ENCODE assay signal across 8 cellular contexts in genomic region chr19:41364546-41365391, GRCh38. TPM values are rescaled to one million over a fixed set of nuclear protein-coding genes. Genes with fewer than 3 reads are reported as not detected.
DNase-seq lines count a peak whose midpoint lies in the region; ATAC-seq, FAIRE-seq and TF ChIP-seq lines count a peak whose summit lies in the region.

No MANE protein-coding gene starts in this region.

- ATAC-seq in Right ventricle myocardium superior (ENCODE audit: poor library complexity) (peak; percentile 2), GM21576 (IDR thresholded peaks at IDR 0.05; ENCODE audit: unreplicated experiment) (no peak)
- ATAC-seq in activated naive CD4-positive, alpha-beta T cell treated with anti-CD3 and anti-CD28 coated beads, Interleukin-2, amount 50 U/mL, for 72 hours = no peak

- peak overlapping the region; percentile 95 to 99 for H3K27ac Mint-ChIP-seq in activated naive CD4-positive, alpha-beta T cell treated with anti-CD3 and anti-CD28 coated beads, Interleukin-2, amount 50 U/mL, for 72 hours

- WGBS in thyroid gland, 2 donors = 80 to 81% methylated on average over 13 of the region's 13 CpGs

- H3K9ac ChIP-seq in kidney (ENCODE audit: low read length in 2 of 2) = peak overlapping the region; percentile 30 to 83

- H3K36me3 Mint-ChIP-seq in activated naive CD4-positive, alpha-beta T cell treated with anti-CD3 and anti-CD28 coated beads, Interleukin-2, amount 50 U/mL, for 72 hours = peaks cover 5% of the 10 kb centered on the region in 2 donors

- no peaks in the 10 kb centered on the region for H3K9me3 ChIP-seq in kidney (ENCODE audit: control insufficient read depth in 1 of 2, low read length in 2 of 2)
- H3K9me3 ChIP-seq in thyroid gland = no peaks in the 10 kb centered on the region

- H3K36me3 ChIP-seq in kidney (ENCODE audit: control insufficient read depth in 1 of 2, insufficient read depth in 2 of 2, low read length in 2 of 2) (no peaks in the 10 kb centered on the region), thyroid gland (no peaks in the 10 kb centered on the region)

- H3K4me3 ChIP-seq in kidney (ENCODE audit: low read length in 2 of 2) (peak overlapping the region; percentile 85 to 90), thyroid gland (replicated peaks in 1 of 3) (peak overlapping the region; percentile 60 to 76 (median 61))

- no peak for TF ChIP-seq POLR2A in thyroid gland (IDR thresholded peaks at IDR 0.05)

- no peak for FAIRE-seq in kidney (lab: Jason Lieb, UNC)

- peak overlapping the region; percentile 77 to 98 for H3K27ac ChIP-seq in kidney (ENCODE audit: low read depth in 2 of 2, low read length in 2 of 2)
- peak overlapping the region; percentile 97 to 99 (median 99) for H3K27ac ChIP-seq in thyroid gland

- H3K4me1 ChIP-seq in kidney (ENCODE audit: control insufficient read depth in 1 of 2, insufficient read depth in 1 of 2, low read depth in 1 of 2, low read length in 2 of 2) (peaks cover 10 to 18% of the 10 kb centered on the region in 2 donors), thyroid gland (peaks cover 18 to 32% of the 10 kb centered on the region in 2 donors)

- no peaks in the 10 kb centered on the region for H3K9me3 Mint-ChIP-seq in activated naive CD4-positive, alpha-beta T cell treated with anti-CD3 and anti-CD28 coated beads, Interleukin-2, amount 50 U/mL, for 72 hours

- TF ChIP-seq CTCF in kidney (IDR thresholded peaks at IDR 0.05; ENCODE audit: borderline replicate concordance, extremely low read depth, insufficient read depth) (no peak), thyroid gland (IDR thresholded peaks at IDR 0.05) (no peak)

- intact Hi-C loops in Right ventricle myocardium superior (cut with DNase I) (no loop called here), cardiac septum (cut with DNase I) (loop anchor here (5.0 kb wide), 1 partner anchor 33 kb away; the partner anchor contains the start of genes BCKDHA and EXOSC5), kidney (cut with DNase I) (no loop called here), thyroid gland (cut with DNase I) (no loop called here)

- H3K27me3 ChIP-seq in thyroid gland = no peaks in the 10 kb centered on the region

- no peak for DNase-seq in Right ventricle myocardium superior
- DNase-seq in cardiac septum (ENCODE audit: low spot score) = no peak
- DNase-seq in activated naive CD4-positive, alpha-beta T cell treated with anti-CD3 and anti-CD28 coated beads, Interleukin-2, amount 50 U/mL, for 72 hours (ENCODE audit: low spot score in 2 of 2) = no peak
- no peak for DNase-seq in kidney
- no peak for DNase-seq in thyroid gland
- no peak for DNase-seq in NCI-H2171 (lab: John Stamatoyannopoulos, UW)
- DNase-seq in cortex of kidney (lab: John Stamatoyannopoulos, UW) = no peak

RNA-seq across cellular contexts. Expression of gene B9D2, which starts 0.8 kb away (rescaled TPM):
- total RNA-seq in Right ventricle myocardium superior (2.6 TPM), cardiac septum (1.9 TPM), kidney (12.6 TPM), thyroid gland (10 to 100 TPM in 2 of 4 donors, 1 to 10 TPM in 2; 5.9 to 12.5 (median 9.9) TPM)
- total RNA-seq in activated naive CD4-positive, alpha-beta T cell treated with anti-CD3 and anti-CD28 coated beads, Interleukin-2, amount 50 U/mL, for 72 hours = 1 to 10 TPM; 4.7 to 7.8 TPM
- 15.7 TPM for polyA plus RNA-seq in kidney (ENCODE audit: insufficient read depth, low read depth, low replicate concordance)

RNA-seq across cellular contexts. Expression of gene TGFB1, which starts 11.0 kb away (rescaled TPM):
- total RNA-seq in Right ventricle myocardium superior (13.1 TPM), cardiac septum (26.4 TPM), kidney (48.0 TPM), thyroid gland (10 to 100 TPM in 3 of 4 donors, 1 to 10 TPM in 1; 9.6 to 13.7 (median 11.0) TPM)
- total RNA-seq in activated naive CD4-positive, alpha-beta T cell treated with anti-CD3 and anti-CD28 coated beads, Interleukin-2, amount 50 U/mL, for 72 hours = 100 to 1,000 TPM in 1 of 2 donors, 10 to 100 TPM in 1; 73.4 to 126 TPM
- polyA plus RNA-seq in kidney (ENCODE audit: insufficient read depth, low read depth, low replicate concordance) = 19.1 TPM

RNA-seq across cellular contexts. Expression of gene TMEM91, which starts 11.6 kb away (rescaled TPM):
- 3.5 TPM for total RNA-seq in Right ventricle myocardium superior
- total RNA-seq in cardiac septum = 2.9 TPM
- total RNA-seq in activated naive CD4-positive, alpha-beta T cell treated with anti-CD3 and anti-CD28 coated beads, Interleukin-2, amount 50 U/mL, for 72 hours = 10 to 100 TPM in 1 of 2 donors, 1 to 10 TPM in 1; 8.2 to 11.0 TPM
- total RNA-seq in kidney = 9.5 TPM
- 24.3 TPM for polyA plus RNA-seq in kidney (ENCODE audit: insufficient read depth, low read depth, low replicate concordance)
- 10 to 100 TPM in 2 of 4 donors, 1 to 10 TPM in 2; 5.0 to 14.9 (median 9.0) TPM for total RNA-seq in thyroid gland

RNA-seq across cellular contexts. Expression of gene EXOSC5, which starts 32.4 kb away (rescaled TPM):
- total RNA-seq in Right ventricle myocardium superior (17.4 TPM), cardiac septum (9.0 TPM), kidney (16.8 TPM), thyroid gland (10 to 100 TPM; 11.8 to 20.7 (median 14.2) TPM)
- total RNA-seq in activated naive CD4-positive, alpha-beta T cell treated with anti-CD3 and anti-CD28 coated beads, Interleukin-2, amount 50 U/mL, for 72 hours = 10 to 100 TPM; 44.7 to 61.1 TPM
- 15.5 TPM for polyA plus RNA-seq in kidney (ENCODE audit: insufficient read depth, low read depth, low replicate concordance)

RNA-seq across cellular contexts. Expression of gene BCKDHA, which starts 32.8 kb away (rescaled TPM):
- total RNA-seq in Right ventricle myocardium superior (50.4 TPM), cardiac septum (36.9 TPM), kidney (30.9 TPM), thyroid gland (10 to 100 TPM; 57.4 to 90.9 (median 85.6) TPM)
- 10 to 100 TPM; 19.8 to 27.2 TPM for total RNA-seq in activated naive CD4-positive, alpha-beta T cell treated with anti-CD3 and anti-CD28 coated beads, Interleukin-2, amount 50 U/mL, for 72 hours
- polyA plus RNA-seq in kidney (ENCODE audit: insufficient read depth, low read depth, low replicate concordance) = 72.2 TPM
